Comparison of ENCODE assay signal across 1 cellular context in genomic region chr3:186955898-186956696, GRCh38.
TF ChIP-seq lines count a peak whose summit lies in the region.

No MANE protein-coding gene starts in this region.

TF ChIP-seq in K562, 482 proteins besides CTCF, POLR2A, EP300 and RAD21 (continued from another document):
- TF ChIP-seq BMI1 (IDR thresholded peaks at IDR 0.05; ENCODE audit: low read length) (no peak), ARID1B (IDR thresholded peaks at IDR 0.05) (0 out of 2 replicates have a peak, but pooled peaks have one; percentile 17), CXXC5 (CRISPR knock-in tag; IDR thresholded peaks at IDR 0.05) (peak; percentile 55), KDM1A (IDR thresholded peaks at IDR 0.05) (peak; percentile 48 to 65; a peak in 3 of 4 replicates), NR2C2 (CRISPR knock-in tag; IDR thresholded peaks at IDR 0.05) (no peak), NR2C2 (tag; IDR thresholded peaks at IDR 0.05) (0 out of 2 replicates have a peak, but pooled peaks have one; percentile 26)
